In the genomic region with DNA sequence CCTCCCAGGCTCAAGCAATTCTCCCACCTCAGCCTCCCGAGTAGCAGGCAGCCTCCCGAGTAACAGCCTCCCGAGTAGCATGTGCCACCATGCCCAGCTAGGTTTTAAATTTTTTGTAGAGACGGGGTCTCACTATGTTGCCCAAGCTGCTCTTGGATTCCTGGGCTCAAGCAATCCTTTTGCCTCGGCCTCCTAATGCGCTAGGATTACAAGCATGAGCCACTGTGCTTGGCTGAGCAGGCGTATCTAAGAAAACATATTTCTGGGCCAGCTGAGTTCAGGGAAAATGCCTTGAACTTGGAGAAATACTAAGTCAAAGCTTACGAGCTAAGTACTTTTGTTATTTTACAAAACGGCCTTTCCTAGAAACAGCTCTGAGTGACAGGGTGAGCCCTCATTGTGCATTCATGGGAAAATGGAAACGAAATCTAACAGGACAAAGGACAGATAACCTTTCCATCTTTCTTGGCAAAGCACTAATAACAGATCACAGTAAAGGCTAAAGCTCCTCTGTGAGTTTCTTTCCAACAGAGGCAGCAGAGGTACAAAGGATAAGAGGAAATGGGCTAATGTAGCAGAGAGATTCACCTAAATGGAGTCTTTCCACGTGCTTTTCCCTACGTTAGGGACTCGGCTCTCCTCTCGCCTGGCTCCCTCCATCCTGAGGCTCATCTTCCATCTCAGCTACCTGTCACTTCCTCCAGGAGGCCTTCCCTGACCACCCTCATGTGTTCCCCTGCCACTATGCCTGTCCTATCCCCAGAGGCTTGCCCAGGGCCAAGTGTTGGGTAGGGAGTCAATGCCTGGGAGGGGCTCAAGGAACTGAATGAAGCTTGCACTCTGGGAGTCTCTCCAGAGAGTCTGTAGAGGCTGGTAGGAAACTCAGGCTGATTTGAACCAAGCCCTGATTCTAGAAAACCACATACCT, we compare ENCODE assay signal across 3 cellular contexts.
A peak's percentile ranks its signal among the peaks of the same experiment; 100 is the strongest.
TF ChIP-seq lines count a peak whose summit lies in the region.

No MANE protein-coding gene starts in this region.

TF ChIP-seq in liver, 16 proteins besides CTCF, POLR2A, EP300 and RAD21:
- TF ChIP-seq, protein P1, sequence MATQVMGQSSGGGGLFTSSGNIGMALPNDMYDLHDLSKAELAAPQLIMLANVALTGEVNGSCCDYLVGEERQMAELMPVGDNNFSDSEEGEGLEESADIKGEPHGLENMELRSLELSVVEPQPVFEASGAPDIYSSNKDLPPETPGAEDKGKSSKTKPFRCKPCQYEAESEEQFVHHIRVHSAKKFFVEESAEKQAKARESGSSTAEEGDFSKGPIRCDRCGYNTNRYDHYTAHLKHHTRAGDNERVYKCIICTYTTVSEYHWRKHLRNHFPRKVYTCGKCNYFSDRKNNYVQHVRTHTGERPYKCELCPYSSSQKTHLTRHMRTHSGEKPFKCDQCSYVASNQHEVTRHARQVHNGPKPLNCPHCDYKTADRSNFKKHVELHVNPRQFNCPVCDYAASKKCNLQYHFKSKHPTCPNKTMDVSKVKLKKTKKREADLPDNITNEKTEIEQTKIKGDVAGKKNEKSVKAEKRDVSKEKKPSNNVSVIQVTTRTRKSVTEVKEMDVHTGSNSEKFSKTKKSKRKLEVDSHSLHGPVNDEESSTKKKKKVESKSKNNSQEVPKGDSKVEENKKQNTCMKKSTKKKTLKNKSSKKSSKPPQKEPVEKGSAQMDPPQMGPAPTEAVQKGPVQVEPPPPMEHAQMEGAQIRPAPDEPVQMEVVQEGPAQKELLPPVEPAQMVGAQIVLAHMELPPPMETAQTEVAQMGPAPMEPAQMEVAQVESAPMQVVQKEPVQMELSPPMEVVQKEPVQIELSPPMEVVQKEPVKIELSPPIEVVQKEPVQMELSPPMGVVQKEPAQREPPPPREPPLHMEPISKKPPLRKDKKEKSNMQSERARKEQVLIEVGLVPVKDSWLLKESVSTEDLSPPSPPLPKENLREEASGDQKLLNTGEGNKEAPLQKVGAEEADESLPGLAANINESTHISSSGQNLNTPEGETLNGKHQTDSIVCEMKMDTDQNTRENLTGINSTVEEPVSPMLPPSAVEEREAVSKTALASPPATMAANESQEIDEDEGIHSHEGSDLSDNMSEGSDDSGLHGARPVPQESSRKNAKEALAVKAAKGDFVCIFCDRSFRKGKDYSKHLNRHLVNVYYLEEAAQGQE (IDR thresholded peaks at IDR 0.05) = no peak
- TF ChIP-seq NR2F2 (IDR thresholded peaks at IDR 0.05) = peak; percentile 86
TF ChIP-seq in liver: peak in this region for 1.

TF ChIP-seq in HepG2, 621 proteins besides CTCF, POLR2A, EP300 and RAD21:
- TF ChIP-seq TAF1 (CRISPR knock-in tag; IDR thresholded peaks at IDR 0.05) (no peak), RBM22 (optimal IDR thresholded peaks at IDR 0.05; ENCODE audit: low read length) (no peak), ONECUT2 (CRISPR knock-in tag; IDR thresholded peaks at IDR 0.05) (no peak), CREM (IDR thresholded peaks at IDR 0.05) (no peak), CREM (CRISPR knock-in tag; IDR thresholded peaks at IDR 0.05) (no peak), NFRKB (IDR thresholded peaks at IDR 0.05) (no peak), FOXA1 (IDR thresholded peaks at IDR 0.05) (no peak), FOXA1 (CRISPR knock-in tag; IDR thresholded peaks at IDR 0.05) (no peak), ZFY (CRISPR knock-in tag; IDR thresholded peaks at IDR 0.05) (no peak), ZIK1 (CRISPR knock-in tag; IDR thresholded peaks at IDR 0.05; ENCODE audit: borderline replicate concordance, low read depth) (no peak)
- TF ChIP-seq, protein P2, sequence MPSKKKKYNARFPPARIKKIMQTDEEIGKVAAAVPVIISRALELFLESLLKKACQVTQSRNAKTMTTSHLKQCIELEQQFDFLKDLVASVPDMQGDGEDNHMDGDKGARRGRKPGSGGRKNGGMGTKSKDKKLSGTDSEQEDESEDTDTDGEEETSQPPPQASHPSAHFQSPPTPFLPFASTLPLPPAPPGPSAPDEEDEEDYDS (CRISPR knock-in tag; IDR thresholded peaks at IDR 0.05) = no peak

TF ChIP-seq in H1, 55 proteins besides CTCF, POLR2A, EP300 and RAD21:
- TF ChIP-seq RNF2 (IDR thresholded peaks at IDR 0.05; ENCODE audit: borderline replicate concordance, low read depth, low read length, missing control alignments, poor library complexity, severe bottlenecking) (no peak), FOSL1 (IDR thresholded peaks at IDR 0.05; ENCODE audit: insufficient read depth, low read depth, low read length) (no peak), NANOG (IDR thresholded peaks at IDR 0.05; ENCODE audit: insufficient read depth, low read depth, low read length, poor library complexity, severe bottlenecking) (no peak), KDM5A (IDR thresholded peaks at IDR 0.05; ENCODE audit: low read length) (no peak), CBX5 (IDR thresholded peaks at IDR 0.05; ENCODE audit: low read depth, low read length) (no peak), SAP30 (IDR thresholded peaks at IDR 0.05; ENCODE audit: insufficient read depth, insufficient replicate concordance, low read length) (no peak)
